14 cellular contexts compared by ENCODE assay signal in genomic region chr5:149215478-149216042, GRCh38. TPM values are rescaled to one million over a fixed set of nuclear protein-coding genes. Genes with fewer than 3 reads are reported as not detected.
DNase-seq lines count a peak whose midpoint lies in the region; ATAC-seq and TF ChIP-seq lines count a peak whose summit lies in the region.
"Had no signal": no experiment of that assay in that cellular context is flagged by ENCODE, and none has a peak within 500 bp of the region (broad histone marks: within the 10 kb centered on the region; RNA-seq: fewer than 3 reads in every experiment).

No MANE protein-coding gene starts in this region.

- ATAC-seq in left cardiac atrium: peak in 1 of 2 donors; percentile 58
- no peak for ATAC-seq in GM21529 (IDR thresholded peaks at IDR 0.05; ENCODE audit: unreplicated experiment)
- no peak for ATAC-seq in HG03354 (IDR thresholded peaks at IDR 0.05; ENCODE audit: poor library complexity, severe bottlenecking, unreplicated experiment)

- intact Hi-C loops in left cardiac atrium (cut with DNase I): no loop called here
- intact Hi-C loops in thyroid gland (cut with DNase I): no loop called here

- H3K27ac ChIP-seq in thyroid gland: no peak overlapping the region

- H3K9me3 ChIP-seq in thyroid gland: no peaks in the 10 kb centered on the region

- H3K4me1 ChIP-seq in thyroid gland: peaks cover 0 to 9% of the 10 kb centered on the region in 2 donors

- no peak for TF ChIP-seq CTCF in thyroid gland (IDR thresholded peaks at IDR 0.05)

- no peak overlapping the region for H3K4me3 ChIP-seq in thyroid gland (replicated peaks in 1 of 3)

- DNase-seq in HCEC 1CT (peak; percentile 15), UCSD-AML1 (lab: John Stamatoyannopoulos, UW; ENCODE audit: unreplicated experiment) (peak; percentile 28), left cardiac atrium (peak; percentile 64), thyroid gland (peak; percentile 18 to 23)
- DNase-seq in stimulated activated naive CD4-positive, alpha-beta T cell (lab: John Stamatoyannopoulos, UW): no peak
- DNase-seq: activated naive CD4-positive, alpha-beta T cell; CD4-positive, alpha-beta memory T cell; effector CD4-positive, alpha-beta T cell; GDM1; NCI-H1105 treated with DMSO at 0.1 percent for 48 hours; posterior cingulate gyrus; stimulated activated CD4-positive, alpha-beta T cell treated with anti-CD3 and anti-CD28 coated beads, Interleukin-15, amount 100 ng/mL, for 24 hours had no signal

- H3K27me3 ChIP-seq in thyroid gland: no peaks in the 10 kb centered on the region

- H3K36me3 ChIP-seq in thyroid gland: no peaks in the 10 kb centered on the region

- no peak for TF ChIP-seq POLR2A in thyroid gland (IDR thresholded peaks at IDR 0.05)

- WGBS in thyroid gland, 2 donors: 54 to 62% methylated on average over 4 of the region's 4 CpGs

RNA-seq across cellular contexts. Expression of gene AFAP1L1, which starts 56.1 kb away (rescaled TPM):
- total RNA-seq in left cardiac atrium: 10 to 100 TPM; 32.8 to 38.6 TPM
- 10 to 100 TPM; 15.9 to 43.1 (median 26.8) TPM for total RNA-seq in thyroid gland
- total RNA-seq: CD4-positive, alpha-beta memory T cell had no signal

Comparison
In these comparisons a context has a peak if more than half of its experiments do, and no peak if none do; other contexts are left out.
1. DNase-seq: peak in HCEC 1CT (single experiment), UCSD-AML1 (single experiment), left cardiac atrium (single experiment) and thyroid gland (2 of 2); none in stimulated activated naive CD4-positive, alpha-beta T cell (0 of 6).